ENCODE assay signal across 1 cellular context in the genomic region with DNA sequence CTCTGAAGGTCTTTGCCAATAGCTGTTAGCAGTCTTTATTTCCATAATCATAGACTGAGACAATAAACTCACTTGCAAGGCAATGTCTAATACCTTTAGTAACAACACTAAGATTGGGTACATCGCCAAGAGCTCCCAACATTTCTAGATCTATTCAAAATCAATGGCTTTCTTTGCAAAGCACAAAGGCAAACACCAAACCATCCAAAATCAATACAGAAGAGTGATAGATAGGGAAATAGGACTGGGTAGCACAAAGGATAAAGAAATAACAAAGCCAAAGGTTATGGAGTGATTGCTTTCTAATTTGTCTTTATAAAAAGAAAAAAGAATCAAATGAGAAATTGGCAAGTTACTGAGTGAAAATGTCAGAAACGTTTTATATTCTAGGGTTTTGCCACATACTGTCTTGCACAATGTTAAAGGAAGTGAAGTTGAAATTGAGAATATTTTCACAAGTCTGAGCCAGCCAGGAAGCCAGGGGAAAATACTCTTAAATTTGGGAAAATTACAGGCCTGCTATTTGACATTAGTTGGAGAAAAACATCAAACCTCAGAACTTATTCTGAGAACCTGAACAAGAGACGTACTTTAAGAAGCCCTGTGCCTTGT.
TF ChIP-seq lines count a peak whose summit lies in the region.

No MANE protein-coding gene starts in this region.

TF ChIP-seq in A549, 52 proteins besides CTCF, POLR2A, EP300 and RAD21 (continued from another document):
- TF ChIP-seq, protein P1, sequence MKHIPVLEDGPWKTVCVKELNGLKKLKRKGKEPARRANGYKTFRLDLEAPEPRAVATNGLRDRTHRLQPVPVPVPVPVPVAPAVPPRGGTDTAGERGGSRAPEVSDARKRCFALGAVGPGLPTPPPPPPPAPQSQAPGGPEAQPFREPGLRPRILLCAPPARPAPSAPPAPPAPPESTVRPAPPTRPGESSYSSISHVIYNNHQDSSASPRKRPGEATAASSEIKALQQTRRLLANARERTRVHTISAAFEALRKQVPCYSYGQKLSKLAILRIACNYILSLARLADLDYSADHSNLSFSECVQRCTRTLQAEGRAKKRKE (CRISPR knock-in tag; IDR thresholded peaks at IDR 0.05; ENCODE audit: low read depth) = no peak
- TF ChIP-seq CHD4 (IDR thresholded peaks at IDR 0.05; ENCODE audit: borderline replicate concordance) (no peak), BHLHE40 (IDR thresholded peaks at IDR 0.05; ENCODE audit: low read depth, low read length) (no peak), SREBF2 (IDR thresholded peaks at IDR 0.05) (no peak), EHMT2 (IDR thresholded peaks at IDR 0.05; ENCODE audit: low read depth) (no peak), HOXB13 (CRISPR knock-in tag; IDR thresholded peaks at IDR 0.05; ENCODE audit: low read depth) (no peak), HEYL (CRISPR knock-in tag; IDR thresholded peaks at IDR 0.05) (no peak), KDM1A (IDR thresholded peaks at IDR 0.05; ENCODE audit: low read depth) (no peak), ZNF302 (CRISPR knock-in tag; IDR thresholded peaks at IDR 0.05) (no peak)
